In the genomic region with DNA sequence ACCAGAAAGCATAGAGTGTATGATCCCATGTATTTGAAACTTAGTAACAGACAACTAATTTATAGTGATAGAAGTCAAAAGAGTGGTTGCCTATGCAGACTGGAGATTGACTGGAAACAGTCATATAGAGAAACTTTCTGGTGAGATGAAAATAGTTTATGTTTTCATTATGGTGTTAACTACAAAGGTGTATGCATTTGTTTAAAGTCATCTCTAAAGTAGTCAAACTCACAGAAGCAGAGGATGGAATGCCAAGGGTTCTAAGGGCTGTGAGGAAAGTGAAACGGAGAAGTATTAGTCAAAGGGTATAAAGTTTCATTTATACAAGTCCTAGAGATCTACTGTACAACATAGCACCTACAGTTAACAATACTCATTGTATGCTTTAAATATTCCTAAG, we compare ENCODE assay signal across 11 cellular contexts. TPM values are rescaled to one million over a fixed set of nuclear protein-coding genes. Genes with fewer than 3 reads are reported as not detected.
DNase-seq lines count a peak whose midpoint lies in the region; ATAC-seq, FAIRE-seq and TF ChIP-seq lines count a peak whose summit lies in the region.
"Had no signal": no experiment of that assay in that cellular context is flagged by ENCODE, and none has a peak within 500 bp of the region (broad histone marks: within the 10 kb centered on the region; RNA-seq: fewer than 3 reads in every experiment).

No MANE protein-coding gene starts in this region.

- H3K4me3 ChIP-seq in GM12878 (no peak overlapping the region), endodermal cell (ENCODE audit: low read length) (no peak overlapping the region)

- ATAC-seq in activated T-cell treated with anti-CD3 and anti-CD28 coated beads, Interleukin-2, amount 50 U/mL, for 4 hours, result peak; percentile 95
- ATAC-seq in GM21423 (IDR thresholded peaks at IDR 0.05; ENCODE audit: unreplicated experiment) (peak; percentile 93), HG03045 (IDR thresholded peaks at IDR 0.05; ENCODE audit: unreplicated experiment) (peak; percentile 94), GM12878 (peak; percentile 90)

- SMC1A ChIA-PET in GM12878 (lab: Charles Lee; ENCODE audit: uncharacterized antibody, unreplicated experiment), result no interaction called here

- intact Hi-C loops in GM12878 (cut with micrococcal nuclease; ENCODE audit: unreplicated experiment), result no loop called here

- H3K4me2 ChIP-seq in GM12878 (ENCODE audit: control insufficient read depth, insufficient read depth), result no peak overlapping the region

- TF ChIP-seq RAD21 in GM12878 (IDR thresholded peaks at IDR 0.05; ENCODE audit: insufficient read depth, low read depth, low read length), result no peak

- in situ Hi-C loops in GM12878 (cut with MboI), result no loop called here

- no peak overlapping the region for H3K4me3 Mint-ChIP-seq in activated T-cell treated with anti-CD3 and anti-CD28 coated beads, Interleukin-2, amount 50 U/mL, for 4 hours
- no peak overlapping the region for H3K4me3 Mint-ChIP-seq in endodermal cell

- H3K79me2 ChIP-seq in GM12878 (ENCODE audit: control insufficient read depth, insufficient read depth, low read length), result no peaks in the 10 kb centered on the region

- RAD21 ChIA-PET in GM12878 (lab: Charles Lee; ENCODE audit: unreplicated experiment), result no interaction called here

- H3K9me3 Mint-ChIP-seq in activated T-cell treated with anti-CD3 and anti-CD28 coated beads, Interleukin-2, amount 50 U/mL, for 4 hours, result no peaks in the 10 kb centered on the region
- H3K9me3 Mint-ChIP-seq in endodermal cell, result peaks cover 6% of the 10 kb centered on the region

- H3K9ac ChIP-seq in GM12878 (ENCODE audit: control insufficient read depth, insufficient read depth, low read length), result no peak overlapping the region
- no peak overlapping the region for H3K9ac ChIP-seq in endodermal cell (ENCODE audit: extremely low read depth, low read length, poor library complexity, severe bottlenecking)

- no peaks in the 10 kb centered on the region for H3K4me1 ChIP-seq in GM12878 (ENCODE audit: control insufficient read depth, insufficient read depth, low read length)
- H3K4me1 ChIP-seq in endodermal cell (ENCODE audit: control insufficient read depth, insufficient read depth, low read length), result no peaks in the 10 kb centered on the region

- H3K36me3 Mint-ChIP-seq in activated T-cell treated with anti-CD3 and anti-CD28 coated beads, Interleukin-2, amount 50 U/mL, for 4 hours (ENCODE audit: insufficient read depth), result peaks cover 9% of the 10 kb centered on the region
- peaks cover 4% of the 10 kb centered on the region for H3K36me3 Mint-ChIP-seq in endodermal cell (ENCODE audit: low read depth)

- H3K36me3 ChIP-seq in GM12878 (ENCODE audit: control insufficient read depth in 2 of 2, insufficient read depth in 2 of 2, low read length in 1 of 2) (no peaks in the 10 kb centered on the region), endodermal cell (ENCODE audit: control insufficient read depth, insufficient read depth, low read length) (no peaks in the 10 kb centered on the region)
- H3K36me3 ChIP-seq: brain microvascular endothelial cell had no signal

- H3K27me3 Mint-ChIP-seq in activated T-cell treated with anti-CD3 and anti-CD28 coated beads, Interleukin-2, amount 50 U/mL, for 4 hours (ENCODE audit: low read depth), result no peaks in the 10 kb centered on the region
- no peaks in the 10 kb centered on the region for H3K27me3 Mint-ChIP-seq in endodermal cell (ENCODE audit: insufficient read depth)

- H3K4me1 Mint-ChIP-seq in activated T-cell treated with anti-CD3 and anti-CD28 coated beads, Interleukin-2, amount 50 U/mL, for 4 hours (ENCODE audit: low read depth), result peaks cover 4% of the 10 kb centered on the region
- no peaks in the 10 kb centered on the region for H3K4me1 Mint-ChIP-seq in endodermal cell

- peak; percentile 88 for FAIRE-seq in GM12878 (lab: Jason Lieb, UNC)

- no peak for TF ChIP-seq POLR2A in GM12878 (IDR thresholded peaks at IDR 0.05; ENCODE audit: low read depth, low read length)

- no TSS peak for BruUV-seq in GM12878 (replicated peaks; lab: Mats Ljungman, UMichigan)

- CTCF ChIA-PET in GM12878 (lab: Yijun Ruan, JAX), result no interaction called here

- POLR2A ChIA-PET in GM12878 (lab: Charles Lee), result no interaction called here

- TF ChIP-seq CTCF in GM12878 (IDR thresholded peaks at IDR 0.05 in 2 of 3, conservative IDR thresholded peaks at IDR 0.05 in 1 of 3; ENCODE audit: control insufficient read depth in 2 of 3, extremely low read depth in 1 of 3, insufficient read depth in 1 of 3, low read depth in 3 of 3, low read length in 3 of 3), result no peak
- TF ChIP-seq CTCF in endodermal cell (conservative IDR thresholded peaks at IDR 0.05), result no peak

- no peaks in the 10 kb centered on the region for H3K9me3 ChIP-seq in GM12878 (replicated peaks; ENCODE audit: control insufficient read depth, insufficient read depth, low read length)
- no peaks in the 10 kb centered on the region for H3K9me3 ChIP-seq in endodermal cell (ENCODE audit: control insufficient read depth, low read length)

- TF ChIP-seq EP300 in GM12878 (IDR thresholded peaks at IDR 0.05; ENCODE audit: borderline replicate concordance in 1 of 2, control insufficient read depth in 1 of 2, low read depth in 2 of 2, low read length in 2 of 2), result no peak

- no peak overlapping the region for H3K27ac Mint-ChIP-seq in endodermal cell

- no peaks in the 10 kb centered on the region for H4K20me1 ChIP-seq in GM12878 (ENCODE audit: control insufficient read depth, insufficient read depth)

- no peak overlapping the region for H3K27ac ChIP-seq in GM12878 (ENCODE audit: control insufficient read depth, insufficient read depth)
- no peak overlapping the region for H3K27ac ChIP-seq in endodermal cell (ENCODE audit: low read depth, low read length)
- H3K27ac ChIP-seq: brain microvascular endothelial cell had no signal

- 0% methylated on average over 1 of the region's 1 CpG for WGBS in GM12878 (ENCODE audit: insufficient coverage, insufficient replicate concordance, low lambda C conversion rate, missing lambda C conversion rate)
- WGBS in endodermal cell (ENCODE audit: insufficient coverage in 1 of 2, insufficient read length in 1 of 2), 2 experiments, result no CpG with 5 or more reads among the region's 1 CpG

- no peaks in the 10 kb centered on the region for H3K27me3 ChIP-seq in GM12878 (replicated peaks in 1 of 2; ENCODE audit: control insufficient read depth in 2 of 2, insufficient read depth in 2 of 2, low read length in 1 of 2)
- H3K27me3 ChIP-seq in endodermal cell (ENCODE audit: control insufficient read depth, insufficient read depth, low read length, poor library complexity, severe bottlenecking), result no peaks in the 10 kb centered on the region
- H3K27me3 ChIP-seq: brain microvascular endothelial cell had no signal

- DNase-seq in activated T-cell treated with anti-CD3 and anti-CD28 coated beads, Interleukin-2, amount 50 U/mL, for 4 hours, result no peak
- no peak for DNase-seq in activated T-cell treated with anti-CD3 and anti-CD28 coated beads for 4 hours
- no peak for DNase-seq in GM12878 (ENCODE audit: low read depth, low spot score)
- no peak for DNase-seq in GM03348 (ENCODE audit: low spot score)
- no peak for DNase-seq in endodermal cell
- no peak for DNase-seq in NCI-H526 treated with DMSO at 0.1 percent for 48 hours (lab: John Stamatoyannopoulos, UW)
- DNase-seq: brain microvascular endothelial cell, EL, erythroblast had no signal

- H2AFZ ChIP-seq in GM12878 (ENCODE audit: control insufficient read depth, low read depth, low read length), result no peak overlapping the region

TF ChIP-seq in GM12878, 131 proteins besides CTCF, POLR2A, EP300 and RAD21 (continues in another document):
- TF ChIP-seq ZNF217 (IDR thresholded peaks at IDR 0.05) (peak; percentile 81), STAT3 (IDR thresholded peaks at IDR 0.05; ENCODE audit: low read depth, low read length) (no peak), USF1 (IDR thresholded peaks at IDR 0.05; ENCODE audit: borderline replicate concordance, extremely low read length, insufficient read depth, low read depth, low read length) (no peak), SREBF1 (IDR thresholded peaks at IDR 0.05; ENCODE audit: low read length) (0 out of 2 replicates have a peak, but pooled peaks have one; percentile 18)

RNA-seq across cellular contexts. Expression of gene ENOX2, which starts 45.8 kb away (rescaled TPM):
- 10 to 100 TPM; 10.9 to 14.9 (median 13.0) TPM for total RNA-seq in activated T-cell treated with anti-CD3 and anti-CD28 coated beads, Interleukin-2, amount 50 U/mL, for 4 hours
- total RNA-seq in GM12878 (2013; cell fraction: nucleolus; rRNA removed), result 5.5 and 6.3 TPM in 2 replicates
- total RNA-seq in GM12878 (2014; rRNA removed), result 3.9 and 4.5 TPM in 2 replicates
- total RNA-seq in GM12878 (2014; rRNA removed; fragmentation: Illumina TruSeq; extraction: Trizol), result 5.5 and 6.6 TPM in 2 replicates
- 9.4 and 10.8 TPM in 2 replicates for total RNA-seq in GM12878 (2021)
- 2.6 TPM for polyA plus RNA-seq in GM12878 (2011; ENCODE audit: low read depth)
- polyA plus RNA-seq in GM12878 (2011; rRNA removed), result 10.0 and 11.7 TPM in 2 replicates
- polyA plus RNA-seq in GM12878 (2011; cell fraction: cytosol; rRNA removed), result 5.6 and 5.7 TPM in 2 replicates
- polyA plus RNA-seq in GM12878 (2011; cell fraction: nucleus; rRNA removed), result 4.1 and 4.7 TPM in 2 replicates
- polyA plus RNA-seq in GM12878 (2012), result 3.1 and 4.4 TPM in 2 replicates
- polyA plus RNA-seq in GM12878 (2014; fragmentation: Illumina TruSeq; extraction: Trizol), result 9.3 and 10.5 TPM in 2 replicates
- polyA plus RNA-seq in GM12878 (2014; fragmentation: Nextera tagmentation; extraction: Ambion mirVana), result 1 to 10 TPM; 3.2 to 4.5 TPM
- polyA plus RNA-seq in GM12878 (2014; rRNA removed), result 4.9 and 5.2 TPM in 2 replicates
- 10 to 100 TPM in 1 of 2 experiments, 1 to 10 TPM in 1; 8.8 to 13.0 TPM for polyA plus RNA-seq in GM12878 (2016; fragmentation: Nextera tagmentation; extraction: Ambion mirVana)
- 5.7 and 11.7 TPM in 2 replicates for polyA minus RNA-seq in GM12878 (2011; rRNA and poly(A)+ RNA removed)
- polyA minus RNA-seq in GM12878 (2011; cell fraction: cytosol; rRNA and poly(A)+ RNA removed), result 2.7 and 3.3 TPM in 2 replicates
- polyA minus RNA-seq in GM12878 (2011; cell fraction: nucleus; rRNA and poly(A)+ RNA removed), result 3.3 and 3.7 TPM in 2 replicates
- 10 to 100 TPM in 1 of 2 donors, 1 to 10 TPM in 1; 7.3 to 26.2 TPM for total RNA-seq in endodermal cell
- polyA plus RNA-seq in endodermal cell (2013, experiment 1 of 2), result 25.6 TPM
- 19.5 TPM for polyA plus RNA-seq in endodermal cell (2013, experiment 2 of 2)
